In genomic region chr2:28668106-28668814, GRCh38 we compare ENCODE assay signal across 21 cellular contexts.
DNase-seq lines count a peak whose midpoint lies in the region; ATAC-seq, FAIRE-seq and TF ChIP-seq lines count a peak whose summit lies in the region.
"Had no signal": no experiment of that assay in that cellular context is flagged by ENCODE, and none has a peak within 500 bp of the region (broad histone marks: within the 10 kb centered on the region; RNA-seq: fewer than 3 reads in every experiment).

No MANE protein-coding gene starts in this region.

- peak; percentile 32 for ATAC-seq in HepG2
- no peak for ATAC-seq in psoas muscle
- ATAC-seq: A549 had no signal

- H3K4me1 ChIP-seq in mammary epithelial cell (ENCODE audit: insufficient read depth, low read length) = peaks cover 31% of the 10 kb centered on the region
- H3K4me1 ChIP-seq in breast epithelium = peaks cover 0 to 9% of the 10 kb centered on the region in 2 donors
- peaks cover 16% of the 10 kb centered on the region for H3K4me1 ChIP-seq in HepG2 (ENCODE audit: insufficient read depth, low read length)
- H3K4me1 ChIP-seq in trophoblast cell (ENCODE audit: control insufficient read depth in 1 of 2, insufficient read depth in 2 of 2, low read length in 2 of 2) = peaks cover 12 to 18% of the 10 kb centered on the region in 2 experiments
- H3K4me1 ChIP-seq in psoas muscle = peaks cover 25% of the 10 kb centered on the region

- no peaks in the 10 kb centered on the region for H3K27me3 ChIP-seq in mammary epithelial cell (ENCODE audit: insufficient read depth, low read length)
- no peaks in the 10 kb centered on the region for H3K27me3 ChIP-seq in breast epithelium
- peaks cover 1 to 8% of the 10 kb centered on the region in 2 experiments; a peak in 1 of 5 replicates for H3K27me3 ChIP-seq in HepG2 (ENCODE audit: control insufficient read depth in 1 of 2, insufficient read depth in 2 of 2, low read length in 2 of 2)
- H3K27me3 ChIP-seq in trophoblast cell (ENCODE audit: insufficient read depth, low read length) = no peaks in the 10 kb centered on the region
- no peaks in the 10 kb centered on the region for H3K27me3 ChIP-seq in psoas muscle (ENCODE audit: insufficient read depth in 3 of 3, low read length in 2 of 3)

- H4K91ac ChIP-seq in trophoblast cell (ENCODE audit: low read depth, low read length) = peak overlapping the region; percentile 32

- H3K79me1 ChIP-seq in trophoblast cell (ENCODE audit: low read length) = peaks cover 16% of the 10 kb centered on the region

- H2AFZ ChIP-seq in mammary epithelial cell (ENCODE audit: low read depth, low read length) (no peak overlapping the region), HepG2 (ENCODE audit: low read length) (no peak overlapping the region), trophoblast cell (ENCODE audit: insufficient read depth, low read length, poor library complexity) (no peak overlapping the region)
- H2AFZ ChIP-seq: GM23248 had no signal

- CTCF ChIA-PET in mammary epithelial cell (lab: Charles Lee; ENCODE audit: low non-redundant PET) (no interaction called here), HepG2 (lab: Yijun Ruan, JAX; ENCODE audit: low intra/inter-chr PET ratio, low total read pairs) (no interaction called here)

- H3K9ac ChIP-seq in mammary epithelial cell (ENCODE audit: insufficient read depth, low read length) = no peak overlapping the region
- no peak overlapping the region for H3K9ac ChIP-seq in HepG2 (ENCODE audit: insufficient read depth, low read depth, low read length)
- H3K9ac ChIP-seq in trophoblast cell (ENCODE audit: low read length) = no peak overlapping the region
- H3K9ac ChIP-seq: GM23248 had no signal

- in situ Hi-C loops in mammary epithelial cell (cut with MboI; ENCODE audit: low sequenced_read_pairs in 2 of 2) = no loop called here
- in situ Hi-C loops in HepG2 (cut with HindIII; ENCODE audit: extremely low pct_ligation_motif_present, low pct_unique_long_range_greater_than_20kb) = no loop called here

- no peak for TF ChIP-seq RAD21 in HepG2 (CRISPR knock-in tag; IDR thresholded peaks at IDR 0.05)

- TF ChIP-seq POLR2A in breast epithelium (IDR thresholded peaks at IDR 0.05) (no peak), HepG2 (IDR thresholded peaks at IDR 0.05; ENCODE audit: insufficient read depth in 1 of 2, low read depth in 2 of 2, low read length in 2 of 2) (no peak)

- H3K23ac ChIP-seq in trophoblast cell (ENCODE audit: low read length) = no peak overlapping the region

- no peak overlapping the region for H4K8ac ChIP-seq in trophoblast cell (ENCODE audit: low read depth, low read length)

- POLR2A ChIA-PET in HepG2 (lab: Yijun Ruan, JAX) = no interaction called here

- no peaks in the 10 kb centered on the region for H4K20me1 ChIP-seq in mammary epithelial cell (ENCODE audit: insufficient read depth, low read length)
- no peaks in the 10 kb centered on the region for H4K20me1 ChIP-seq in HepG2 (ENCODE audit: insufficient read depth, low read length)

- peak overlapping the region; percentile 27 for H2BK12ac ChIP-seq in trophoblast cell (ENCODE audit: low read length)

- WGBS in mammary epithelial cell (ENCODE audit: low coverage, missing lambda C conversion rate) = 92% methylated on average over 4 of the region's 5 CpGs
- 46% methylated on average over 5 of the region's 5 CpGs for WGBS in HepG2 (ENCODE audit: low lambda C conversion rate)
- WGBS in trophoblast cell (ENCODE audit: extremely low coverage, insufficient coverage, insufficient read length) = no CpG with 5 or more reads among the region's 5 CpGs
- WGBS in psoas muscle, 3 donors = 96 to 99% (median 98%) methylated on average over 5 of the region's 5 CpGs

- DNase-seq in mammary epithelial cell (peak; percentile 67), breast epithelium (ENCODE audit: low spot score in 2 of 2) (no peak), epithelial cell of esophagus (ENCODE audit: low read depth) (peak; percentile 81), HepG2 (ENCODE audit: low spot score) (no peak), trophoblast cell (no peak), NCI-H1436 (lab: John Stamatoyannopoulos, UW) (no peak), H4 (ENCODE audit: low spot score) (no peak), psoas muscle (no peak)
- DNase-seq: AML-193; Caco-2; CD4-positive, alpha-beta T cell; GM23248; HCEC 1CT had no signal

- dilution Hi-C loops in mammary epithelial cell (cut with HindIII; ENCODE audit: low sequenced_read_pairs) = loop anchor here (5.0 kb wide), 2 partner anchors 44 to 51 kb away; no protein-coding TSS in a partner anchor

- H3K79me2 ChIP-seq in mammary epithelial cell (ENCODE audit: insufficient read depth, low read length) (no peaks in the 10 kb centered on the region), HepG2 (ENCODE audit: insufficient read depth, low read length) (no peaks in the 10 kb centered on the region), trophoblast cell (ENCODE audit: control insufficient read depth, insufficient read depth, low read length, poor library complexity) (no peaks in the 10 kb centered on the region)

- no peaks in the 10 kb centered on the region for H3K9me3 ChIP-seq in mammary epithelial cell (replicated peaks; ENCODE audit: insufficient read depth, low read length)
- H3K9me3 ChIP-seq in breast epithelium = no peaks in the 10 kb centered on the region
- no peaks in the 10 kb centered on the region for H3K9me3 ChIP-seq in HepG2 (ENCODE audit: low read length)
- no peaks in the 10 kb centered on the region for H3K9me3 ChIP-seq in trophoblast cell (ENCODE audit: insufficient read depth, low read depth, low read length)
- H3K9me3 ChIP-seq in psoas muscle = no peaks in the 10 kb centered on the region

- BruUV-seq in mammary epithelial cell (replicated peaks; lab: Mats Ljungman, UMichigan) (no TSS peak), HepG2 (replicated peaks; lab: Mats Ljungman, UMichigan) (no TSS peak)

- intact Hi-C loops in mammary epithelial cell (cut with micrococcal nuclease) (no loop called here), breast epithelium (cut with DNase I; ENCODE audit: low total_unique reads) (loop anchor here (2.0 kb wide), 1 partner anchor 63 kb away; no protein-coding TSS in a partner anchor), HepG2 (cut with micrococcal nuclease; ENCODE audit: unreplicated experiment) (no loop called here), psoas muscle (cut with DNase I) (no loop called here)

- H4K12ac ChIP-seq in trophoblast cell (ENCODE audit: low read depth, low read length) = no peak overlapping the region

- TF ChIP-seq EP300 in HepG2 (IDR thresholded peaks at IDR 0.05; ENCODE audit: low read depth in 2 of 2, low read length in 2 of 2) (no peak), HepG2 (CRISPR knock-in tag; IDR thresholded peaks at IDR 0.05; ENCODE audit: borderline replicate concordance) (no peak)

- peak overlapping the region; percentile 6 for H2BK5ac ChIP-seq in trophoblast cell (ENCODE audit: low read depth, low read length, poor library complexity)

- peak overlapping the region; percentile 22 for H3K14ac ChIP-seq in trophoblast cell (ENCODE audit: low read length)

- no peak overlapping the region for H3K4ac ChIP-seq in trophoblast cell (ENCODE audit: low read depth, low read length)

- H3K4me2 ChIP-seq in mammary epithelial cell (ENCODE audit: insufficient read depth, low read depth, low read length) (no peak overlapping the region), HepG2 (ENCODE audit: low read depth, low read length) (no peak overlapping the region), trophoblast cell (ENCODE audit: low read length) (no peak overlapping the region)
- H3K4me2 ChIP-seq: A549 had no signal

- H3K27ac ChIP-seq in mammary epithelial cell (ENCODE audit: insufficient read depth, low read depth, low read length) = no peak overlapping the region
- H3K27ac ChIP-seq in breast epithelium = peak overlapping the region in 1 of 2 donors; percentile 61
- H3K27ac ChIP-seq in HepG2 (ENCODE audit: extremely low read length, insufficient read depth, low read length) = no peak overlapping the region
- H3K27ac ChIP-seq in trophoblast cell (ENCODE audit: low read depth, low read length) = no peak overlapping the region
- H3K27ac ChIP-seq in psoas muscle = no peak overlapping the region
- H3K27ac ChIP-seq: 22Rv1, A549, C4-2B, GM23248 had no signal

- H3K36me3 ChIP-seq in mammary epithelial cell (ENCODE audit: insufficient read depth, low read length) (no peaks in the 10 kb centered on the region), breast epithelium (no peaks in the 10 kb centered on the region), HepG2 (replicated peaks in 1 of 2; ENCODE audit: control insufficient read depth in 1 of 2, insufficient read depth in 2 of 2, low read length in 2 of 2) (no peaks in the 10 kb centered on the region), trophoblast cell (ENCODE audit: control insufficient read depth in 1 of 2, insufficient read depth in 2 of 2, low read length in 2 of 2) (no peaks in the 10 kb centered on the region), psoas muscle (ENCODE audit: insufficient read depth in 1 of 2, low read depth in 1 of 2) (no peaks in the 10 kb centered on the region)

- no peak overlapping the region for H3K18ac ChIP-seq in trophoblast cell (ENCODE audit: low read length)

- H2AK5ac ChIP-seq in trophoblast cell (ENCODE audit: low read length) = no peak overlapping the region

- no peak for FAIRE-seq in HepG2 (lab: Jason Lieb, UNC)
- FAIRE-seq: A549, D721Med, G401.6, GM12892, GM18507, H54 had no signal

- no peak overlapping the region for H3K4me3 ChIP-seq in mammary epithelial cell (replicated peaks in 1 of 3; ENCODE audit: insufficient read depth in 1 of 3, low read depth in 2 of 3, low read length in 3 of 3)
- H3K4me3 ChIP-seq in breast epithelium = no peak overlapping the region
- H3K4me3 ChIP-seq in epithelial cell of esophagus (ENCODE audit: low read length) = no peak overlapping the region
- no peak overlapping the region for H3K4me3 ChIP-seq in HepG2 (replicated peaks in 1 of 3; ENCODE audit: insufficient read depth in 1 of 3, low read depth in 2 of 3, low read length in 3 of 3)
- H3K4me3 ChIP-seq in trophoblast cell (ENCODE audit: low read depth, low read length) = no peak overlapping the region
- H3K4me3 ChIP-seq in psoas muscle = no peak overlapping the region
- H3K4me3 ChIP-seq: A549, GM23248 had no signal

- TF ChIP-seq CTCF in mammary epithelial cell (conservative IDR thresholded peaks at IDR 0.05 in 1 of 2, IDR thresholded peaks at IDR 0.05 in 1 of 2; ENCODE audit: extremely low read depth in 1 of 2, insufficient read depth in 1 of 2, low read depth in 1 of 2, low read length in 2 of 2) = no peak
- no peak for TF ChIP-seq CTCF in breast epithelium (IDR thresholded peaks at IDR 0.05)
- TF ChIP-seq CTCF in epithelial cell of esophagus (IDR thresholded peaks at IDR 0.05; ENCODE audit: insufficient read depth, low read depth, low read length, missing control alignments) = no peak
- TF ChIP-seq CTCF in HepG2 (CRISPR knock-in tag; IDR thresholded peaks at IDR 0.05) = no peak
- no peak for TF ChIP-seq CTCF in psoas muscle (IDR thresholded peaks at IDR 0.05)

- H2BK120ac ChIP-seq in trophoblast cell (ENCODE audit: insufficient read depth, low read length, poor library complexity) = peak overlapping the region; percentile 12

TF ChIP-seq in HepG2, 621 proteins besides CTCF, POLR2A, EP300 and RAD21:
- peak; percentile 78; the same call in 1 of the 2 replicates for TF ChIP-seq CEBPB (IDR thresholded peaks at IDR 0.05; ENCODE audit: borderline replicate concordance, low read depth, low read length)
- no peak for TF ChIP-seq NFKB2 (CRISPR knock-in tag; IDR thresholded peaks at IDR 0.05; ENCODE audit: borderline replicate concordance)

Comparison
In these comparisons a context has a peak if more than half of its experiments do, and no peak if none do; other contexts are left out.
1. DNase-seq: peak in mammary epithelial cell (single experiment) and epithelial cell of esophagus (single experiment); none in breast epithelium (0 of 2), HepG2 (single experiment), trophoblast cell (0 of 2), NCI-H1436 (single experiment), H4 (single experiment) and psoas muscle (0 of 2).